In genomic region chr15:67419705-67420104, GRCh38 we compare ENCODE assay signal across 36 cellular contexts.
"Had no signal": no experiment of that assay in that cellular context is flagged by ENCODE, and none has a peak within 500 bp of the region (broad histone marks: within the 10 kb centered on the region; RNA-seq: fewer than 3 reads in every experiment).

No MANE protein-coding gene starts in this region.

- H3K9me3 ChIP-seq: adrenal gland, body of pancreas, breast epithelium had no signal

- H3K4me3 ChIP-seq: adrenal gland, body of pancreas, breast epithelium had no signal

- H3K27ac Mint-ChIP-seq: activated B cell treated with CpG ODN at 0.5 μM for 24 hours; activated CD4-positive, alpha-beta memory T cell treated with anti-CD3 and anti-CD28 coated beads for 36 hours; activated CD4-positive, alpha-beta T cell treated with anti-CD3 and anti-CD28 coated beads, Interleukin-2, amount 10 ng/mL, durations not matched to agents 24 days and 14 days; activated CD8-positive, alpha-beta T cell treated with anti-CD3 and anti-CD28 coated beads for 36 hours; activated naive CD4-positive, alpha-beta T cell treated with anti-CD3 and anti-CD28 coated beads for 36 hours; activated naive CD4-positive, alpha-beta T cell treated with anti-CD3 and anti-CD28 coated beads, Interleukin-2, amount 50 U/mL, for 72 hours; activated naive CD8-positive, alpha-beta T cell treated with anti-CD3 and anti-CD28 coated beads for 36 hours; activated T-cell treated with anti-CD3 and anti-CD28 coated beads, Interleukin-2, amount 50 U/mL, for 72 hours; activated T-helper 1 cell treated with anti-CD3 and anti-CD28 coated beads, Interleukin-12 subunit alpha, Interleukin-12 subunit beta, Interleukin-2, Interleukin-4 antibody, amounts not matched to agents 30 ng/mL and 10 ng/mL and 1 ng/mL, durations not matched to agents 14 hours and 24 hours and 36 hours; activated T-helper 17 cell treated with anti-CD3 and anti-CD28 coated beads, Interleukin-2, amount 50 U/mL, for 72 hours; T-helper 1 cell treated with Interleukin-12 subunit alpha and Interleukin-12 subunit beta and Interleukin-4 antibody, amounts not matched to agents 30 μg/mL and 1 μg/mL, for 36 hours; T-helper 2 cell treated with Interferon-gamma antibody and Interleukin-4, amounts not matched to agents 5 μg/mL and 100 μg/mL, for 36 hours had no signal

- H3K4me1 ChIP-seq: adrenal gland, body of pancreas, breast epithelium had no signal

- H3K9me3 Mint-ChIP-seq: activated B cell treated with CpG ODN at 0.5 μM for 24 hours; activated CD4-positive, alpha-beta memory T cell treated with anti-CD3 and anti-CD28 coated beads for 36 hours; activated CD4-positive, alpha-beta T cell treated with anti-CD3 and anti-CD28 coated beads, Interleukin-2, amount 10 ng/mL, durations not matched to agents 24 days and 14 days; activated CD8-positive, alpha-beta T cell treated with anti-CD3 and anti-CD28 coated beads for 36 hours; activated naive CD4-positive, alpha-beta T cell treated with anti-CD3 and anti-CD28 coated beads for 36 hours; activated naive CD4-positive, alpha-beta T cell treated with anti-CD3 and anti-CD28 coated beads, Interleukin-2, amount 50 U/mL, for 72 hours; activated naive CD8-positive, alpha-beta T cell treated with anti-CD3 and anti-CD28 coated beads for 36 hours; activated T-cell treated with anti-CD3 and anti-CD28 coated beads, Interleukin-2, amount 50 U/mL, for 4 hours; activated T-cell treated with anti-CD3 and anti-CD28 coated beads, Interleukin-2, amount 50 U/mL, for 72 hours; activated T-helper 1 cell treated with anti-CD3 and anti-CD28 coated beads, Interleukin-12 subunit alpha, Interleukin-12 subunit beta, Interleukin-2, Interleukin-4 antibody, amounts not matched to agents 30 ng/mL and 10 ng/mL and 1 ng/mL, durations not matched to agents 14 hours and 24 hours and 36 hours; activated T-helper 17 cell treated with anti-CD3 and anti-CD28 coated beads, Interleukin-2, amount 50 U/mL, for 72 hours; T-helper 1 cell treated with Interleukin-12 subunit alpha and Interleukin-12 subunit beta and Interleukin-4 antibody, amounts not matched to agents 30 μg/mL and 1 μg/mL, for 36 hours; T-helper 2 cell treated with Interferon-gamma antibody and Interleukin-4, amounts not matched to agents 5 μg/mL and 100 μg/mL, for 36 hours had no signal

- H3K4me1 Mint-ChIP-seq: activated B cell treated with CpG ODN at 0.5 μM for 24 hours; activated CD4-positive, alpha-beta T cell treated with anti-CD3 and anti-CD28 coated beads, Interleukin-2, amount 10 ng/mL, durations not matched to agents 24 days and 14 days; activated naive CD8-positive, alpha-beta T cell treated with anti-CD3 and anti-CD28 coated beads for 36 hours; activated T-helper 17 cell treated with anti-CD3 and anti-CD28 coated beads, Interleukin-2, amount 50 U/mL, for 72 hours had no signal

- FAIRE-seq: astrocyte, TTC549 had no signal

- H3K36me3 Mint-ChIP-seq: activated CD4-positive, alpha-beta memory T cell treated with anti-CD3 and anti-CD28 coated beads for 36 hours; activated naive CD4-positive, alpha-beta T cell treated with anti-CD3 and anti-CD28 coated beads, Interleukin-2, amount 50 U/mL, for 72 hours; activated naive CD8-positive, alpha-beta T cell treated with anti-CD3 and anti-CD28 coated beads for 36 hours had no signal

- H3K36me3 ChIP-seq: adrenal gland, brain microvascular endothelial cell, breast epithelium had no signal

- H3K27me3 Mint-ChIP-seq: activated CD4-positive, alpha-beta memory T cell treated with anti-CD3 and anti-CD28 coated beads for 36 hours; activated CD4-positive, alpha-beta T cell treated with anti-CD3 and anti-CD28 coated beads, Interleukin-2, amount 10 ng/mL, durations not matched to agents 24 days and 14 days; activated CD8-positive, alpha-beta T cell treated with anti-CD3 and anti-CD28 coated beads for 36 hours; activated naive CD8-positive, alpha-beta T cell treated with anti-CD3 and anti-CD28 coated beads for 36 hours; activated T-helper 17 cell treated with anti-CD3 and anti-CD28 coated beads, Interleukin-2, amount 50 U/mL, for 72 hours had no signal

- H3K4me3 Mint-ChIP-seq: activated B cell treated with CpG ODN at 0.5 μM for 24 hours; activated CD4-positive, alpha-beta memory T cell treated with anti-CD3 and anti-CD28 coated beads for 36 hours; activated CD4-positive, alpha-beta T cell treated with anti-CD3 and anti-CD28 coated beads, Interleukin-2, amount 10 ng/mL, durations not matched to agents 24 days and 14 days; activated CD8-positive, alpha-beta T cell treated with anti-CD3 and anti-CD28 coated beads for 36 hours; activated naive CD4-positive, alpha-beta T cell treated with anti-CD3 and anti-CD28 coated beads for 36 hours; activated naive CD8-positive, alpha-beta T cell treated with anti-CD3 and anti-CD28 coated beads for 36 hours; activated T-cell treated with anti-CD3 and anti-CD28 coated beads, Interleukin-2, amount 50 U/mL, for 4 hours; activated T-cell treated with anti-CD3 and anti-CD28 coated beads, Interleukin-2, amount 50 U/mL, for 72 hours; activated T-helper 1 cell treated with anti-CD3 and anti-CD28 coated beads, Interleukin-12 subunit alpha, Interleukin-12 subunit beta, Interleukin-2, Interleukin-4 antibody, amounts not matched to agents 30 ng/mL and 10 ng/mL and 1 ng/mL, durations not matched to agents 14 hours and 24 hours and 36 hours; activated T-helper 17 cell treated with anti-CD3 and anti-CD28 coated beads, Interleukin-2, amount 50 U/mL, for 72 hours; T-helper 1 cell treated with Interleukin-12 subunit alpha and Interleukin-12 subunit beta and Interleukin-4 antibody, amounts not matched to agents 30 μg/mL and 1 μg/mL, for 36 hours; T-helper 2 cell treated with Interferon-gamma antibody and Interleukin-4, amounts not matched to agents 5 μg/mL and 100 μg/mL, for 36 hours had no signal

- H3K27ac ChIP-seq: adrenal gland, body of pancreas, brain microvascular endothelial cell, breast epithelium, VCaP had no signal

- H3K27me3 ChIP-seq: adrenal gland, body of pancreas, brain microvascular endothelial cell, breast epithelium had no signal

- DNase-seq: activated B cell treated with CpG ODN at 0.5 μM for 24 hours; activated CD4-positive, alpha-beta memory T cell treated with anti-CD3 and anti-CD28 coated beads for 36 hours; activated CD4-positive, alpha-beta T cell treated with anti-CD3 and anti-CD28 coated beads for 4 hours; activated CD4-positive, alpha-beta T cell treated with anti-CD3 and anti-CD28 coated beads, Interleukin-2, amount 10 ng/mL, durations not matched to agents 24 days and 14 days; activated CD4-positive, alpha-beta T cell treated with anti-CD3 and anti-CD28 coated beads, Interleukin-2, amount 50 U/mL, for 1 hour; activated CD4-positive, alpha-beta T cell treated with anti-CD3 and anti-CD28 coated beads, Interleukin-2, amount 50 U/mL, for 4 hours; activated CD4-positive, CD25-positive, alpha-beta regulatory T cell treated with anti-CD3 and anti-CD28 coated beads, Interleukin-2, amount 50 U/mL, for 72 hours; activated CD8-positive, alpha-beta memory T cell treated with anti-CD3 and anti-CD28 coated beads, Interleukin-2, amount 50 U/mL, for 4 hours; activated CD8-positive, alpha-beta T cell treated with anti-CD3 and anti-CD28 coated beads for 36 hours; activated effector memory CD4-positive, alpha-beta T cell treated with anti-CD3 and anti-CD28 coated beads, Interleukin-2, amount 50 U/mL, for 16 hours; activated gamma-delta T cell treated with Interleukin-2 at 50 U/mL for 16 hours; activated naive CD4-positive, alpha-beta T cell; activated naive CD4-positive, alpha-beta T cell treated with anti-CD3 and anti-CD28 coated beads for 36 hours; activated naive CD4-positive, alpha-beta T cell treated with anti-CD3 and anti-CD28 coated beads, Interleukin-2, amount 50 U/mL, for 16 hours; activated naive CD8-positive, alpha-beta T cell treated with anti-CD3 and anti-CD28 coated beads for 36 hours; activated T-cell treated with anti-CD3 and anti-CD28 coated beads for 4 hours; activated T-cell treated with anti-CD3 and anti-CD28 coated beads, Interleukin-2, amount 50 U/mL, for 1 hour; activated T-cell treated with anti-CD3 and anti-CD28 coated beads, Interleukin-2, amount 50 U/mL, for 4 hours; activated T-cell treated with anti-CD3 and anti-CD28 coated beads, Interleukin-2, amount 50 U/mL, for 72 hours; adrenal gland; amniotic stem cell; aorta; body of pancreas; brain microvascular endothelial cell; central memory CD4-positive, alpha-beta T cell; T-helper 1 cell; T-helper 9 cell had no signal

- ATAC-seq: activated CD8-positive, alpha-beta T cell treated with anti-CD3 and anti-CD28 coated beads for 36 hours; activated T-cell treated with anti-CD3 and anti-CD28 coated beads, Interleukin-2, amount 50 U/mL, for 4 hours; activated T-helper 17 cell treated with anti-CD3 and anti-CD28 coated beads, Interleukin-2, amount 50 U/mL, for 72 hours; body of pancreas had no signal
